Comparison of ENCODE assay signal across 8 cellular contexts in the genomic region with DNA sequence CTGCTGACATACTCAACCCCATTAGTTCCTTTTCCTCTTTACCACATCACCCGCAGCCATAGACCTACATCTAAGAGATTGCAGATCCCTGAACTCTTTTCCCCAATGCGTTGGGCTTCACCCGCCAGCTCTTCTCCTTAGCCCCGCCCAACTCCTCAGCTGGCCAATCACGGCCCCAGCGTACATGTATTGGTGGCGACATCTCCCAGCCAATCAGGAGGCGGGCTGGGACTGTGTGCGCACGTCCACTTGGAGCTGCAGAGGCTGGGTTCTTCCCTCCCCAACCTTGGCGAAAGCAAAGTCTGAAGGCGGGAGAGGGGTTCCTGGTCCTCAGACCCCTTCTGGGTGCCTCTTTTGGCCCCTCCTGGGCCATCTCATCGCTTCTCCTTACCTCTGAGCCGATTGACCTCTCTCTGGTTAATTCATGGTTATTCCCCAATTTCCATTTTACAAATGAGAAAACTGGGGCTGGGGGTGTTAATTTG. TPM values are rescaled to one million over a fixed set of nuclear protein-coding genes. Genes with fewer than 3 reads are reported as not detected.
DNase-seq lines count a peak whose midpoint lies in the region; ATAC-seq and TF ChIP-seq lines count a peak whose summit lies in the region.

No MANE protein-coding gene starts in this region.

- peak overlapping the region in 2 of 3 donors; percentile 65 to 71 for H3K9ac ChIP-seq in skeletal muscle tissue (ENCODE audit: low read depth in 1 of 3, low read length in 3 of 3)

- TF ChIP-seq CTCF in brain microvascular endothelial cell (IDR thresholded peaks at IDR 0.05; ENCODE audit: low read depth, low read length, missing control alignments), result no peak

- peak overlapping the region; percentile 44 for H3K4me3 ChIP-seq in brain microvascular endothelial cell (ENCODE audit: low read depth, low read length)
- H3K4me3 ChIP-seq in iPS-18c (ENCODE audit: insufficient read depth, low read depth, low read length), result peak overlapping the region; percentile 32; the same call in 1 of the 2 replicates
- H3K4me3 ChIP-seq in skeletal muscle tissue (ENCODE audit: low read length in 3 of 3), result peak overlapping the region; percentile 67 to 75 (median 73)

- H3K9me3 ChIP-seq in iPS-18c (ENCODE audit: control insufficient read depth, insufficient read depth, low read length), result no peaks in the 10 kb centered on the region
- H3K9me3 ChIP-seq in skeletal muscle tissue (ENCODE audit: control insufficient read depth in 3 of 3, low read length in 3 of 3), result no peaks in the 10 kb centered on the region

- H3K27ac Mint-ChIP-seq in IgD-negative memory B cell, result peak overlapping the region; percentile 10 to 55 (median 26)

- H3K36me3 ChIP-seq in brain microvascular endothelial cell (replicated peaks) (no peaks in the 10 kb centered on the region), skeletal muscle tissue (ENCODE audit: control insufficient read depth in 3 of 3, insufficient read depth in 3 of 3, low read length in 3 of 3) (no peaks in the 10 kb centered on the region)

- peak overlapping the region; percentile 73 to 100 (median 90) for H3K4me3 Mint-ChIP-seq in IgD-negative memory B cell

- H3K27ac ChIP-seq in brain microvascular endothelial cell (no peak overlapping the region), skeletal muscle tissue (ENCODE audit: low read depth, low read length) (peak overlapping the region; percentile 77)

- peaks cover 2% of the 10 kb centered on the region for H3K36me3 Mint-ChIP-seq in IgD-negative memory B cell

- ATAC-seq in GM21526 (IDR thresholded peaks at IDR 0.05; ENCODE audit: low FRiP score, unreplicated experiment), result peak; percentile 100

- H3K4me1 ChIP-seq in skeletal muscle tissue (ENCODE audit: control insufficient read depth in 3 of 3, insufficient read depth in 3 of 3, low read length in 3 of 3), result peaks cover 4 to 10% (median 7%) of the 10 kb centered on the region in 3 donors

- in situ Hi-C loops in brain microvascular endothelial cell (cut with HindIII; ENCODE audit: low pct_ligation_motif_present, low sequenced_read_pairs), result no loop called here

- H3K4me1 Mint-ChIP-seq in IgD-negative memory B cell, result peaks cover 5 to 15% (median 12%) of the 10 kb centered on the region in 3 donors

- H3K9me3 Mint-ChIP-seq in IgD-negative memory B cell, result no peaks in the 10 kb centered on the region

- no peaks in the 10 kb centered on the region for H3K27me3 Mint-ChIP-seq in IgD-negative memory B cell

- peak; percentile 96 for DNase-seq in DMS53 (lab: John Stamatoyannopoulos, UW)
- DNase-seq in UCSD-AML1 (lab: John Stamatoyannopoulos, UW; ENCODE audit: unreplicated experiment), result peak; percentile 16
- DNase-seq in brain microvascular endothelial cell, result peak; percentile 68
- no peak for DNase-seq in KG1 (lab: John Stamatoyannopoulos, UW)

- H3K27me3 ChIP-seq in brain microvascular endothelial cell (replicated peaks) (no peaks in the 10 kb centered on the region), skeletal muscle tissue (ENCODE audit: control insufficient read depth in 3 of 3, insufficient read depth in 3 of 3, low read length in 3 of 3) (peaks cover 19 to 25% (median 21%) of the 10 kb centered on the region in 3 donors)

RNA-seq across cellular contexts. Expression of gene PDE1B, which starts 11.0 kb away (rescaled TPM):
- 0.06 TPM for polyA plus RNA-seq in IgD-negative memory B cell
- total RNA-seq in skeletal muscle tissue, result 4.2 TPM

RNA-seq across cellular contexts. Expression of gene PPP1R1A, which starts 28.0 kb away (rescaled TPM):
- polyA plus RNA-seq in IgD-negative memory B cell, result not detected
- total RNA-seq in skeletal muscle tissue, result 6.8 TPM
